ENCODE assay signal across 7 cellular contexts in the genomic region with DNA sequence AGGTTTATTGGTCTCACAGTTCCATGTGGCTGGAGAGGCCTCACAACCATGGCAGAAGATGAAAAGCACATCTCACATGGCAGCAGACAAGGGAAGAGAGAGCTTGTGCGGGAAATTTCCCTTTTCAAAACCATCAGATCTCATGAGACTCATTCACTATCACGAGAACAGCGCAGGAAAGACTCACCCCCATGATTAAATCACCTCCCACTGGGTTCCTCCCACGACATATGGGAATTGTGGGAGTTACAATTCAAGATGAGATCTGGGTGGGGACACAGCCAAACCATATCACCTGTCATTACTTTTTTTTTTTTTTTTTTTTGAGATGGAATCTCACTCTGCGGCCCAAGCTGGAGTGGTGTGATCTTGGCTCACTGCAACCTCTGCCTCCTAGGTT.
DNase-seq lines count a peak whose midpoint lies in the region; ATAC-seq and TF ChIP-seq lines count a peak whose summit lies in the region.
"Not testable (repeated sequence)": the region's sequence is repeated elsewhere in the genome, so short reads cannot be mapped to it uniquely, and the experiment has no call there.

No MANE protein-coding gene starts in this region.

- not testable (repeated sequence) for H3K4me2 ChIP-seq in GM23338

- H2AFZ ChIP-seq in GM23338 = not testable (repeated sequence)

- not testable (repeated sequence) for H3K9me2 ChIP-seq in GM23338 (ENCODE audit: insufficient read depth)

- POLR2A ChIA-PET in activated CD4-positive, alpha-beta T cell treated with anti-CD3 and anti-CD28 coated beads, Interleukin-2, amount 10 ng/mL, durations not matched to agents 7 days and 5 days (lab: Charles Lee) = not testable (repeated sequence)

- H3K4me1 Mint-ChIP-seq in CD4-positive, CD25-positive, alpha-beta regulatory T cell = peaks cover 14 to 53% (median 21%) of the 10 kb centered on the region in 4 donors
- H3K4me1 Mint-ChIP-seq in GM23338 (peaks cover 22% of the 10 kb centered on the region), T-helper 17 cell (peaks cover 36% of the 10 kb centered on the region), brain (peaks cover 39% of the 10 kb centered on the region), glutamatergic neuron (ENCODE audit: low read depth, unreplicated experiment) (peaks cover 15% of the 10 kb centered on the region)
- H3K4me1 Mint-ChIP-seq in activated CD4-positive, alpha-beta T cell treated with anti-CD3 and anti-CD28 coated beads, Interleukin-2, amount 10 ng/mL, durations not matched to agents 7 days and 5 days = peaks cover 42% of the 10 kb centered on the region
- H3K4me1 Mint-ChIP-seq in stimulated activated memory B cell treated with anti-CD40 and anti-IgM and Interleukin-4, amounts not matched to agents 10 μg/mL and 1 μg/mL and 100 μg/mL, for 72 hours = peaks cover 63% of the 10 kb centered on the region

- H3K27ac ChIP-seq in CD4-positive, CD25-positive, alpha-beta regulatory T cell (ENCODE audit: insufficient read depth, low read length, poor library complexity, severe bottlenecking) = not testable (repeated sequence)
- peak overlapping the region; percentile 32; the same call in 1 of the 2 replicates for H3K27ac ChIP-seq in GM23338 (ENCODE audit: low read depth)

- not testable (repeated sequence) for H3K27me3 ChIP-seq in CD4-positive, CD25-positive, alpha-beta regulatory T cell (ENCODE audit: control insufficient read depth, insufficient read depth, low read length); GM23338 (ENCODE audit: insufficient read depth)

- peak overlapping the region in 2 of 3 donors; percentile 7 to 17 for H3K27ac Mint-ChIP-seq in CD4-positive, CD25-positive, alpha-beta regulatory T cell
- H3K27ac Mint-ChIP-seq in GM23338 = not testable (repeated sequence)
- H3K27ac Mint-ChIP-seq in T-helper 17 cell (peak overlapping the region; percentile 83), brain (peak overlapping the region in 3 of 5 experiments; percentile 1 to 53 (median 15)), glutamatergic neuron (ENCODE audit: unreplicated experiment) (peak overlapping the region; percentile 7)
- H3K27ac Mint-ChIP-seq in activated CD4-positive, alpha-beta T cell treated with anti-CD3 and anti-CD28 coated beads, Interleukin-2, amount 10 ng/mL, durations not matched to agents 7 days and 5 days = peak overlapping the region; percentile 21
- H3K27ac Mint-ChIP-seq in stimulated activated memory B cell treated with anti-CD40 and anti-IgM and Interleukin-4, amounts not matched to agents 10 μg/mL and 1 μg/mL and 100 μg/mL, for 72 hours = peak overlapping the region; percentile 83

- not testable (repeated sequence) for TF ChIP-seq CTCF in GM23338 (conservative IDR thresholded peaks at IDR 0.05; ENCODE audit: low read depth in 2 of 2); brain (conservative IDR thresholded peaks at IDR 0.05); glutamatergic neuron (IDR thresholded peaks at IDR 0.05; ENCODE audit: partially characterized antibody, unreplicated experiment)

- DNase-seq in CD4-positive, CD25-positive, alpha-beta regulatory T cell; GM23338 (ENCODE audit: low spot score); T-helper 17 cell; activated CD4-positive, alpha-beta T cell treated with anti-CD3 and anti-CD28 coated beads, Interleukin-2, amount 10 ng/mL, durations not matched to agents 7 days and 5 days; glutamatergic neuron: not testable (repeated sequence)

- H3K4me1 ChIP-seq in CD4-positive, CD25-positive, alpha-beta regulatory T cell (ENCODE audit: control insufficient read depth, insufficient read depth, low read length, poor library complexity, severe bottlenecking) = peaks cover 18% of the 10 kb centered on the region
- not testable (repeated sequence) for H3K4me1 ChIP-seq in GM23338 (ENCODE audit: insufficient read depth)

- H3K4me3 ChIP-seq in CD4-positive, CD25-positive, alpha-beta regulatory T cell (ENCODE audit: low read depth, low read length); GM23338: not testable (repeated sequence)

- H3F3A ChIP-seq in GM23338 (replicated peaks; ENCODE audit: low read depth) = not testable (repeated sequence)

- not testable (repeated sequence) for H3K9me3 ChIP-seq in CD4-positive, CD25-positive, alpha-beta regulatory T cell (ENCODE audit: control insufficient read depth in 2 of 2, low read length in 2 of 2); T-helper 17 cell (ENCODE audit: control insufficient read depth, low read length, poor library complexity, severe bottlenecking)

- H3K79me2 ChIP-seq in GM23338 (replicated peaks; ENCODE audit: insufficient read depth) = peaks cover 47% of the 10 kb centered on the region

- not testable (repeated sequence) for H4K20me1 ChIP-seq in GM23338 (replicated peaks; ENCODE audit: insufficient read depth)

- CTCF ChIA-PET in activated CD4-positive, alpha-beta T cell treated with anti-CD3 and anti-CD28 coated beads, Interleukin-2, amount 10 ng/mL, durations not matched to agents 7 days and 5 days (lab: Charles Lee) = interaction anchor here (0.6 kb wide), 1 partner anchor 1929 kb away, joined by 4 read pairs; no protein-coding TSS in a partner anchor

- not testable (repeated sequence) for H3K36me3 Mint-ChIP-seq in CD4-positive, CD25-positive, alpha-beta regulatory T cell; T-helper 17 cell (ENCODE audit: low read depth); glutamatergic neuron (ENCODE audit: unreplicated experiment); stimulated activated memory B cell treated with anti-CD40 and anti-IgM and Interleukin-4, amounts not matched to agents 10 μg/mL and 1 μg/mL and 100 μg/mL, for 72 hours
- H3K36me3 Mint-ChIP-seq in GM23338 (ENCODE audit: low read depth) (peaks cover 15% of the 10 kb centered on the region), brain (peaks cover 52% of the 10 kb centered on the region)
- H3K36me3 Mint-ChIP-seq in activated CD4-positive, alpha-beta T cell treated with anti-CD3 and anti-CD28 coated beads, Interleukin-2, amount 10 ng/mL, durations not matched to agents 7 days and 5 days (ENCODE audit: low read depth) = peaks cover 50% of the 10 kb centered on the region

- not testable (repeated sequence) for H3K4me3 Mint-ChIP-seq in CD4-positive, CD25-positive, alpha-beta regulatory T cell; GM23338; T-helper 17 cell; activated CD4-positive, alpha-beta T cell treated with anti-CD3 and anti-CD28 coated beads, Interleukin-2, amount 10 ng/mL, durations not matched to agents 7 days and 5 days; brain; glutamatergic neuron (ENCODE audit: unreplicated experiment); stimulated activated memory B cell treated with anti-CD40 and anti-IgM and Interleukin-4, amounts not matched to agents 10 μg/mL and 1 μg/mL and 100 μg/mL, for 72 hours

- H3K9me3 Mint-ChIP-seq in CD4-positive, CD25-positive, alpha-beta regulatory T cell; GM23338; activated CD4-positive, alpha-beta T cell treated with anti-CD3 and anti-CD28 coated beads, Interleukin-2, amount 10 ng/mL, durations not matched to agents 7 days and 5 days; glutamatergic neuron (ENCODE audit: unreplicated experiment); stimulated activated memory B cell treated with anti-CD40 and anti-IgM and Interleukin-4, amounts not matched to agents 10 μg/mL and 1 μg/mL and 100 μg/mL, for 72 hours: not testable (repeated sequence)
- H3K9me3 Mint-ChIP-seq in brain = peaks cover 0 to 11% (median 5%) of the 10 kb centered on the region in 5 experiments

- not testable (repeated sequence) for H3K27me3 Mint-ChIP-seq in CD4-positive, CD25-positive, alpha-beta regulatory T cell; GM23338 (ENCODE audit: insufficient read depth, low read depth, poor library complexity); T-helper 17 cell; activated CD4-positive, alpha-beta T cell treated with anti-CD3 and anti-CD28 coated beads, Interleukin-2, amount 10 ng/mL, durations not matched to agents 7 days and 5 days; brain; glutamatergic neuron (ENCODE audit: unreplicated experiment); stimulated activated memory B cell treated with anti-CD40 and anti-IgM and Interleukin-4, amounts not matched to agents 10 μg/mL and 1 μg/mL and 100 μg/mL, for 72 hours

- not testable (repeated sequence) for H3K36me3 ChIP-seq in CD4-positive, CD25-positive, alpha-beta regulatory T cell (ENCODE audit: control insufficient read depth, insufficient read depth, low read length); GM23338 (ENCODE audit: insufficient read depth)

- not testable (repeated sequence) for ATAC-seq in CD4-positive, CD25-positive, alpha-beta regulatory T cell (ENCODE audit: low read depth in 2 of 2); GM23338; T-helper 17 cell; stimulated activated memory B cell treated with anti-CD40 and anti-IgM and Interleukin-4, amounts not matched to agents 10 μg/mL and 1 μg/mL and 100 μg/mL, for 72 hours
